8 cellular contexts compared by ENCODE assay signal in the genomic region with DNA sequence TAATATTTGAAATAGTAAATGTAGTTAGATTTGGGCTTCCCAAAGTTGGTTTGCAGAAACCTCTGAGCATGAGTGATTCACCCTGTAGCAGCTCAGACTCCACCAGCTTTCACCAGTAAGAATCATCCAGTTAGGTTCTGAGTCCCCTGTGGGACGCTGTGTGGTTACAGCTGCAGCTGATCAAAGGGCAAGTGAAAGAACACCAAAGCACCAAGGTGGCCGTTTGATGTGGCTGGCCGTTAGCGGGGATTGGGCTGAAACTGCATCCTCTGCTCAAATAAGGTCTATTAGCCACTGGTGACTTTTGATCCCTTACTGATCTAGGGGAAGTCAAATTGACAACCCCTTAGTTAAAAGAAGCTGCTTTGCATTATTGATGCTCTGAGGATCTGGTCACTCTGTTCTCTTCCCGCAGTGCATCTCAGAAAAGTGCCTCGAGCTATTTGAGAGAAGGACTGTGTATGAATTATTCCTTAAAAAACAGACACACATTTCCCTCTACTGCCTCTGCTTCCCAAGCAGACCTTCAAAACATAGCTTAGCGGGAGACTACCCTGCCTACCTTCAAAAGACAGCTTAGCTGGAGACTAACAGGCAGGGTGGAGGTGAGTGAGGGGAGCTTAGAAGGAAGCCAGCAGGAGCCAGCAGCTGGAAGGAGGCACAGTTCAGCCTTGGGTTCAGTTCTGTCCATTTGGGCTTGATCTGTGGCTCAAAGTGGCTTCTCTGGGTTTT. TPM values are rescaled to one million over a fixed set of nuclear protein-coding genes. Genes with fewer than 3 reads are reported as not detected.
DNase-seq lines count a peak whose midpoint lies in the region; ATAC-seq, FAIRE-seq and TF ChIP-seq lines count a peak whose summit lies in the region.

No MANE protein-coding gene starts in this region.

- peak; percentile 26 for DNase-seq in AG10803 (ENCODE audit: low read depth)
- peak; percentile 28 for DNase-seq in activated T-cell treated with anti-CD3 and anti-CD28 coated beads, Interleukin-2, amount 50 U/mL, for 4 hours
- DNase-seq in stimulated activated CD4-positive, alpha-beta T cell treated with anti-CD3 and anti-CD28 coated beads, Interleukin-12 subunit alpha, Interleukin-12 subunit beta, amount 100 ng/mL, for 24 hours (ENCODE audit: low read depth in 2 of 2) = peak; percentile 28 to 55
- DNase-seq in GOT3 (lab: John Stamatoyannopoulos, UW) = no peak
- DNase-seq in NCI-H524 (lab: John Stamatoyannopoulos, UW) = no peak
- DNase-seq in frontal cortex (ENCODE audit: low spot score in 2 of 2) = no peak

- no peak for TF ChIP-seq CTCF in AG10803 (conservative IDR thresholded peaks at IDR 0.05; ENCODE audit: low read length)

- ATAC-seq in GM21360 (IDR thresholded peaks at IDR 0.05; ENCODE audit: unreplicated experiment) (peak; percentile 93), HG03575 (IDR thresholded peaks at IDR 0.05; ENCODE audit: extremely low read depth, insufficient number of reproducible peaks, low FRiP score, unreplicated experiment) (peak; percentile 80)
- peak; percentile 98 for ATAC-seq in activated T-cell treated with anti-CD3 and anti-CD28 coated beads, Interleukin-2, amount 50 U/mL, for 4 hours

- no peaks in the 10 kb centered on the region for H3K9me3 Mint-ChIP-seq in activated T-cell treated with anti-CD3 and anti-CD28 coated beads, Interleukin-2, amount 50 U/mL, for 4 hours

- peaks cover 30% of the 10 kb centered on the region for H3K4me1 Mint-ChIP-seq in activated T-cell treated with anti-CD3 and anti-CD28 coated beads, Interleukin-2, amount 50 U/mL, for 4 hours (ENCODE audit: low read depth)

- no peaks in the 10 kb centered on the region for H3K36me3 Mint-ChIP-seq in activated T-cell treated with anti-CD3 and anti-CD28 coated beads, Interleukin-2, amount 50 U/mL, for 4 hours (ENCODE audit: insufficient read depth)

- peak overlapping the region; percentile 60 for H3K4me3 Mint-ChIP-seq in activated T-cell treated with anti-CD3 and anti-CD28 coated beads, Interleukin-2, amount 50 U/mL, for 4 hours

- peaks cover 43% of the 10 kb centered on the region for H3K27me3 Mint-ChIP-seq in activated T-cell treated with anti-CD3 and anti-CD28 coated beads, Interleukin-2, amount 50 U/mL, for 4 hours (ENCODE audit: low read depth)

- no peak for FAIRE-seq in frontal cortex (lab: Jason Lieb, UNC)

- no peak overlapping the region for H3K4me3 ChIP-seq in AG10803 (ENCODE audit: low read length)

RNA-seq across cellular contexts. Expression of gene ABHD12B, which starts 3.7 kb away (rescaled TPM):
- not detected for total RNA-seq in activated T-cell treated with anti-CD3 and anti-CD28 coated beads, Interleukin-2, amount 50 U/mL, for 4 hours
- not detected for total RNA-seq in frontal cortex

RNA-seq across cellular contexts. Expression of gene NIN, which starts 44.6 kb away (rescaled TPM):
- 10 to 100 TPM; 43.9 to 50.2 (median 46.5) TPM for total RNA-seq in activated T-cell treated with anti-CD3 and anti-CD28 coated beads, Interleukin-2, amount 50 U/mL, for 4 hours
- 44.4 TPM for total RNA-seq in frontal cortex

Comparison
In these comparisons a context has a peak if more than half of its experiments do, and no peak if none do; other contexts are left out.
1. DNase-seq: peak in AG10803 (single experiment), activated T-cell treated with anti-CD3 and anti-CD28 coated beads, Interleukin-2, amount 50 U/mL, for 4 hours (single experiment) and stimulated activated CD4-positive, alpha-beta T cell treated with anti-CD3 and anti-CD28 coated beads, Interleukin-12 subunit alpha, Interleukin-12 subunit beta, amount 100 ng/mL, for 24 hours (2 of 2); none in GOT3 (single experiment), NCI-H524 (0 of 2) and frontal cortex (0 of 2).
2. Peak in every context shown above with its lines, with median percentiles within 50 percentile points of each other: ATAC-seq.